In the genomic region with DNA sequence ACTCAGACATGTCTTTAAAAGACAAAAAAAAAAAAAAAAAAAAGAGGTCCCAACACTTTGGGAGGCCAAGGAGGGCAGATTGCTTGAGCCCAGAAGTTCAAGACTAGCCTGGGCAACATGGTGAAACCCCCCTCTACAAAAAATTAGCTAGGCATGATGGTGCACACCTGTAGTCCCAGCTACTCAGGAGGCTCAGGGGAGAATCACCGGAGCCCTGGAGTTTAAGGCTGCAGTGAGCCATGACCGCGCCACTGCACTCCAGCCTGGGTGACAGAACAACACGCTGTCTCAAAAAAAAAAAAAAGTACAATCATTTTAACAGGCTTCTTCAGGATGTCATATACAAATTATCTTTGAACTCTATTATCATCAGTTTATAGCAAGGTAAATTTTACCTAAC, we compare ENCODE assay signal across 15 cellular contexts. TPM values are rescaled to one million over a fixed set of nuclear protein-coding genes. Genes with fewer than 3 reads are reported as not detected.
DNase-seq lines count a peak whose midpoint lies in the region; ATAC-seq and TF ChIP-seq lines count a peak whose summit lies in the region.
"Had no signal": no experiment of that assay in that cellular context is flagged by ENCODE, and none has a peak within 500 bp of the region (broad histone marks: within the 10 kb centered on the region; RNA-seq: fewer than 3 reads in every experiment).

No MANE protein-coding gene starts in this region.

- peak overlapping the region; percentile 81 for H3K4me2 ChIP-seq in Karpas-422 (ENCODE audit: low read depth, low read length, poor library complexity, severe bottlenecking)

- H3K9me2 ChIP-seq in Karpas-422 (replicated peaks; ENCODE audit: insufficient read depth, low read length), result no peaks in the 10 kb centered on the region

- peaks cover 91% of the 10 kb centered on the region for H3K4me1 ChIP-seq in Karpas-422 (ENCODE audit: low read length)

- H3K27me3 ChIP-seq in Karpas-422 (ENCODE audit: low read length), result no peaks in the 10 kb centered on the region
- H3K27me3 ChIP-seq: heart left ventricle, upper lobe of left lung had no signal

- peaks cover 3% of the 10 kb centered on the region; the same call in 1 of the 2 replicates for H4K20me1 ChIP-seq in Karpas-422 (ENCODE audit: insufficient read depth, low read depth, low read length)

- peak; percentile 66 for ATAC-seq in GM19372 (IDR thresholded peaks at IDR 0.05; ENCODE audit: low read depth, unreplicated experiment)
- ATAC-seq in HG02840 (IDR thresholded peaks at IDR 0.05; ENCODE audit: low FRiP score, unreplicated experiment), result peak; percentile 58
- no peak for ATAC-seq in left ventricle myocardium superior
- ATAC-seq: heart left ventricle had no signal

- peaks cover 92% of the 10 kb centered on the region for H3K79me2 ChIP-seq in Karpas-422 (ENCODE audit: low read length)

- DNase-seq in Karpas-422, result peak; percentile 91
- no peak for DNase-seq in DMS114 treated with DMSO at 0.1 percent for 48 hours (lab: John Stamatoyannopoulos, UW; ENCODE audit: unreplicated experiment)
- no peak for DNase-seq in NCI-H128 (lab: John Stamatoyannopoulos, UW; ENCODE audit: unreplicated experiment)
- no peak for DNase-seq in left ventricle myocardium superior
- no peak for DNase-seq in epidermal melanocyte (ENCODE audit: insufficient read length, low spot score)
- DNase-seq: activated CD4-positive, alpha-beta memory T cell treated with anti-CD3 and anti-CD28 coated beads for 36 hours; activated naive CD4-positive, alpha-beta T cell; heart left ventricle; KBM-7; NCI-H2029 treated with DMSO at 0.1 percent for 48 hours; nucleus accumbens; upper lobe of left lung had no signal

- H3K9me3 ChIP-seq in Karpas-422 (ENCODE audit: low read length), result no peaks in the 10 kb centered on the region
- H3K9me3 ChIP-seq: heart left ventricle, upper lobe of left lung had no signal

- intact Hi-C loops in left ventricle myocardium superior (cut with micrococcal nuclease), result no loop called here

- peak overlapping the region; percentile 57 for H3K27ac ChIP-seq in C4-2B
- H3K27ac ChIP-seq in Karpas-422 (ENCODE audit: low read length), result peak overlapping the region; percentile 98
- H3K27ac ChIP-seq: upper lobe of left lung had no signal

- no peak overlapping the region for H2AFZ ChIP-seq in Karpas-422 (ENCODE audit: low read length)

- H3K9ac ChIP-seq in Karpas-422 (ENCODE audit: low read length), result peak overlapping the region; percentile 63

- peaks cover 31% of the 10 kb centered on the region for H3K36me3 ChIP-seq in Karpas-422 (ENCODE audit: insufficient read depth, low read length)
- H3K36me3 ChIP-seq: upper lobe of left lung had no signal

- TF ChIP-seq CTCF in C4-2B (conservative IDR thresholded peaks at IDR 0.05), result no peak

- H3K4me3 ChIP-seq in Karpas-422 (ENCODE audit: low read length), result peak overlapping the region; percentile 57
- H3K4me3 ChIP-seq: heart left ventricle, upper lobe of left lung had no signal

RNA-seq across cellular contexts. Expression of gene C16orf87, which starts 22.0 kb away (rescaled TPM):
- 25.3 and 37.8 TPM in 2 replicates for total RNA-seq in Karpas-422 (2014; rRNA removed; shearing (Covaris generic); ENCODE audit: low replicate concordance)
- total RNA-seq in left ventricle myocardium superior, result 15.2 TPM
